In the genomic region with DNA sequence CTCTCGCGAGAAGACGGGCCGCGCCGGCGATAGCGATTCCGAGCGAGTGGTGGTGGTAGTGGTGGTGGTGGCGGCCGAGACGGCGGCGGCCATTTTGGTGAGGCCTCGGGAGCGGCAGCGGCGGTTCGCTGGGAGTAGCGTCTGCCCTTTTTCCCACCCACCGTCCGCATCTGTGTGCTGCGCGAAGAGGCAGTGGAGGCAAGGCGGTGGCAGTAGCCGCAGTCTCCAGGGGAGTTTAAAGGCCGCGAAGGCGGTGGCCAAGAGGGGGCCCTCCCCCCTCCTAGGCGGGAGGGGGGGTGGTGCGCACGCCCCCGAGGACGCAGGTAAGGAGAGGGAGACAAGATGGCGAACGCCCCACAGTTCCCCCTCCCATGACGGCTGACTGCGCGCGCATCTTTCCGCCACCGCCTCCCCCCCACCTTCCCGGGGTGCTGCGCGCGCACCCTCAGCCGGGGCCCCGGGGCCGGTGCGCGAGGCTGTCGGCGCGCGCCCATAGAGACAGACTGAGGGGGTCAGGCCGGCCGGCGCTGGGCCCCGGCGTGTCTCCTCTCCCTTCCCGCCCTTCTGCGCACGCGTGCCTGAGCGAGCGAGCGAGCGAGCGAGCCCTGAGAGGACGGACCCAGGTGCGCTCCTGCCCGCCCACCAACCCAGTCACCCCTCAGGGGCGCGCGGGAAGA, we compare ENCODE assay signal across 8 cellular contexts. TPM values are rescaled to one million over a fixed set of nuclear protein-coding genes. Genes with fewer than 3 reads are reported as not detected.
DNase-seq lines count a peak whose midpoint lies in the region; ATAC-seq and TF ChIP-seq lines count a peak whose summit lies in the region.

No MANE protein-coding gene starts in this region.

- H3K4me3 ChIP-seq in GM08714 (ENCODE audit: low read length), result peak overlapping the region; percentile 74
- H3K4me3 ChIP-seq in NB4 (ENCODE audit: low read depth, low read length), result peak overlapping the region; percentile 92

- peak overlapping the region; percentile 99 for H3K27ac Mint-ChIP-seq in activated naive CD4-positive, alpha-beta T cell treated with anti-CD3 and anti-CD28 coated beads, Interleukin-2, amount 10 ng/mL, durations not matched to agents 7 days and 5 days

- ATAC-seq in HG02571 (IDR thresholded peaks at IDR 0.05; ENCODE audit: unreplicated experiment), result peak; percentile 79

- H3K27me3 Mint-ChIP-seq in activated naive CD4-positive, alpha-beta T cell treated with anti-CD3 and anti-CD28 coated beads, Interleukin-2, amount 10 ng/mL, durations not matched to agents 7 days and 5 days, result peaks cover 4% of the 10 kb centered on the region

- TF ChIP-seq POLR2A in NB4 (IDR thresholded peaks at IDR 0.05; ENCODE audit: extremely low read depth, insufficient read length), result no peak

- in situ Hi-C loops in SK-MEL-5 (cut with HindIII; ENCODE audit: low pct_unique_long_range_greater_than_20kb, low sequenced_read_pairs), result no loop called here

- peak; percentile 97 for DNase-seq in NB4 (ENCODE audit: low read depth)
- DNase-seq in SK-MEL-5 (ENCODE audit: low read depth, low spot score), result peak; percentile 96
- DNase-seq in activated naive CD4-positive, alpha-beta T cell treated with anti-CD3 and anti-CD28 coated beads, Interleukin-2, amount 10 ng/mL, durations not matched to agents 7 days and 5 days, result peak; percentile 100
- peak; percentile 100 for DNase-seq in germinal center (ENCODE audit: low spot score)
- DNase-seq in nucleus accumbens (lab: John Stamatoyannopoulos, UW), result peak; percentile 42 to 99 (median 94)
- peak; percentile 86 for DNase-seq in superior temporal gyrus (ENCODE audit: extremely low spot score)

- CTCF ChIA-PET in activated naive CD4-positive, alpha-beta T cell treated with anti-CD3 and anti-CD28 coated beads, Interleukin-2, amount 10 ng/mL, durations not matched to agents 7 days and 5 days (lab: Charles Lee), result interaction anchor here (0.8 to 2.3 kb wide), 4 partner anchors 13 to 100 kb away, joined by 3 to 10 read pairs (median 4); partner anchors contain the start of gene FBRS

- no peak for TF ChIP-seq CTCF in NB4 (IDR thresholded peaks at IDR 0.05; ENCODE audit: low read depth, low read length)

- peaks cover 25% of the 10 kb centered on the region for H3K36me3 Mint-ChIP-seq in activated naive CD4-positive, alpha-beta T cell treated with anti-CD3 and anti-CD28 coated beads, Interleukin-2, amount 10 ng/mL, durations not matched to agents 7 days and 5 days

- peaks cover 44% of the 10 kb centered on the region for H3K4me1 Mint-ChIP-seq in activated naive CD4-positive, alpha-beta T cell treated with anti-CD3 and anti-CD28 coated beads, Interleukin-2, amount 10 ng/mL, durations not matched to agents 7 days and 5 days

- no peaks in the 10 kb centered on the region for H3K9me3 Mint-ChIP-seq in activated naive CD4-positive, alpha-beta T cell treated with anti-CD3 and anti-CD28 coated beads, Interleukin-2, amount 10 ng/mL, durations not matched to agents 7 days and 5 days

- H3K4me3 Mint-ChIP-seq in activated naive CD4-positive, alpha-beta T cell treated with anti-CD3 and anti-CD28 coated beads, Interleukin-2, amount 10 ng/mL, durations not matched to agents 7 days and 5 days, result peak overlapping the region; percentile 100

RNA-seq across cellular contexts. Expression of gene SRCAP, which starts 0.7 kb away (rescaled TPM):
- total RNA-seq in SK-MEL-5 (2014; rRNA removed; shearing (Covaris generic)), result 5.8 and 9.4 TPM in 2 replicates
- polyA plus RNA-seq in SK-MEL-5 (2015; cell fraction: cytosol; rRNA removed), result 18.3 and 19.2 TPM in 2 replicates
- polyA plus RNA-seq in SK-MEL-5 (2015; cell fraction: nucleus; rRNA removed), result 10.2 and 19.4 TPM in 2 replicates

RNA-seq across cellular contexts. Expression of gene FBRS, which starts 40.0 kb away (rescaled TPM):
- 8.8 and 8.9 TPM in 2 replicates for total RNA-seq in SK-MEL-5 (2014; rRNA removed; shearing (Covaris generic))
- 40.5 and 53.2 TPM in 2 replicates for polyA plus RNA-seq in SK-MEL-5 (2015; cell fraction: cytosol; rRNA removed)
- polyA plus RNA-seq in SK-MEL-5 (2015; cell fraction: nucleus; rRNA removed), result 78.2 and 83.6 TPM in 2 replicates

RNA-seq across cellular contexts. Expression of gene PRR14, which starts 47.5 kb away (rescaled TPM):
- 3.0 and 5.0 TPM in 2 replicates for total RNA-seq in SK-MEL-5 (2014; rRNA removed; shearing (Covaris generic))
- polyA plus RNA-seq in SK-MEL-5 (2015; cell fraction: cytosol; rRNA removed), result 29.4 and 30.0 TPM in 2 replicates
- 45.8 and 59.4 TPM in 2 replicates for polyA plus RNA-seq in SK-MEL-5 (2015; cell fraction: nucleus; rRNA removed)

RNA-seq across cellular contexts. Expression of gene PHKG2, which starts 49.9 kb away (rescaled TPM):
- 14.3 and 16.4 TPM in 2 replicates for total RNA-seq in SK-MEL-5 (2014; rRNA removed; shearing (Covaris generic))
- polyA plus RNA-seq in SK-MEL-5 (2015; cell fraction: cytosol; rRNA removed), result 18.2 and 19.4 TPM in 2 replicates
- 91.6 and 148 TPM in 2 replicates for polyA plus RNA-seq in SK-MEL-5 (2015; cell fraction: nucleus; rRNA removed)

Comparison
In these comparisons a context has a peak if more than half of its experiments do, and no peak if none do; other contexts are left out.
1. Peak in every context shown above with its lines: DNase-seq, ATAC-seq and H3K4me3 ChIP-seq.